In the genomic region with DNA sequence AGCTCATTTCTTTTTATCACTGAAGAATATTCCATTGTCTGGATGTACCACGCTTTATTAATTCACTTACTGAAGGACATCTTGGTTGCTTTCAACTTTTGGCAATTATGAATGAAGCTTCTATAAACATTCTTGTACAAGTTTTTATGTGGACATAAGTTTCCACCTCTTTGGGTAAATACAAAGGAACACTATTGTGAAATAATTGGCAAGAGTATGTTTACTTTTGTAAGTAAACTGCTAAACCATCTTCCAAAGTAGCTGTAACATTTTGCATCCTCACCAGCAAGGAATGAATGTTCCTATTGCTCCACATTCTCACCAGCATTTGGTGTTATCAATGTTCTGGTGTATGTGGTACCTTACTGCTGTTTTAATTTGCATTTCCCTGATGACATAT, we compare ENCODE assay signal across 26 cellular contexts. TPM values are rescaled to one million over a fixed set of nuclear protein-coding genes. Genes with fewer than 3 reads are reported as not detected.
DNase-seq lines count a peak whose midpoint lies in the region; ATAC-seq, FAIRE-seq and TF ChIP-seq lines count a peak whose summit lies in the region.
"Had no signal": no experiment of that assay in that cellular context is flagged by ENCODE, and none has a peak within 500 bp of the region (broad histone marks: within the 10 kb centered on the region; RNA-seq: fewer than 3 reads in every experiment).

No MANE protein-coding gene starts in this region.

- no peaks in the 10 kb centered on the region for H3K36me3 ChIP-seq in ACC112 (ENCODE audit: insufficient read depth, low read length)
- H3K36me3 ChIP-seq in bronchial epithelial cell (ENCODE audit: control insufficient read depth, insufficient read depth, low read length): no peaks in the 10 kb centered on the region
- H3K36me3 ChIP-seq in liver (ENCODE audit: control insufficient read depth in 4 of 4, insufficient read depth in 3 of 4, low read depth in 1 of 4, low read length in 3 of 4): no peaks in the 10 kb centered on the region
- H3K36me3 ChIP-seq in spleen: no peaks in the 10 kb centered on the region
- H3K36me3 ChIP-seq: BLaER1 had no signal

- no peak for TF ChIP-seq POLR2A in spleen (IDR thresholded peaks at IDR 0.05)

- WGBS in liver: 20% methylated on average over 1 of the region's 1 CpG
- WGBS in spleen, 5 donors: 83 to 93% (median 87%) methylated on average over 1 of the region's 1 CpG

- H2AFZ ChIP-seq in ACC112 (ENCODE audit: low read length, unreplicated experiment): peak overlapping the region; percentile 6

- peaks cover 9% of the 10 kb centered on the region for H3K4me1 ChIP-seq in ACC112 (ENCODE audit: control insufficient read depth, insufficient read depth, low read length, unreplicated experiment)
- H3K4me1 ChIP-seq in liver (ENCODE audit: control insufficient read depth in 4 of 4, insufficient read depth in 4 of 4, low read length in 3 of 4): peaks cover 0 to 6% (median 2%) of the 10 kb centered on the region in 4 donors
- no peaks in the 10 kb centered on the region for H3K4me1 ChIP-seq in spleen
- H3K4me1 ChIP-seq: A549, BLaER1 had no signal

- no peaks in the 10 kb centered on the region for H3K79me2 ChIP-seq in ACC112 (ENCODE audit: control insufficient read depth, insufficient read depth, low read length, unreplicated experiment)

- intact Hi-C loops in spleen (cut with DNase I; ENCODE audit: low total_unique reads): no loop called here

- no peak for TF ChIP-seq CTCF in bronchial epithelial cell (IDR thresholded peaks at IDR 0.05; ENCODE audit: insufficient read depth, low read length, severe bottlenecking)
- no peak for TF ChIP-seq CTCF in liver (IDR thresholded peaks at IDR 0.05; ENCODE audit: low read depth, low read length, missing input control)
- TF ChIP-seq CTCF in spleen (IDR thresholded peaks at IDR 0.05 in 8 of 11, conservative IDR thresholded peaks at IDR 0.05 in 3 of 11): no peak

- no peak for ATAC-seq in HG03442 (IDR thresholded peaks at IDR 0.05; ENCODE audit: unreplicated experiment)
- ATAC-seq: A549; CD8-positive, alpha-beta T cell had no signal

- H3K9ac ChIP-seq in liver (ENCODE audit: low read depth in 1 of 2, low read length in 2 of 2): no peak overlapping the region
- H3K9ac ChIP-seq: BLaER1, SK-N-SH had no signal

- no peak overlapping the region for H3K27ac ChIP-seq in ACC112 (ENCODE audit: low read depth, low read length)
- H3K27ac ChIP-seq in liver (ENCODE audit: low read depth in 1 of 2, low read length in 2 of 2): no peak overlapping the region
- H3K27ac ChIP-seq in spleen: no peak overlapping the region
- H3K27ac ChIP-seq: A549, BLaER1, HL-60 had no signal

- H3K9me3 ChIP-seq in liver (ENCODE audit: control insufficient read depth in 4 of 4, low read length in 3 of 4) (no peaks in the 10 kb centered on the region), spleen (no peaks in the 10 kb centered on the region)
- H3K9me3 ChIP-seq: A549, BLaER1, SK-N-SH had no signal

- peak in 1 of 2 donors; percentile 40 for TF ChIP-seq RAD21 in liver (IDR thresholded peaks at IDR 0.05)

- DNase-seq in M059J (ENCODE audit: low read depth) (peak; percentile 3), bronchial epithelial cell (ENCODE audit: low read depth) (peak; percentile 70), spleen (no peak)
- no peak for DNase-seq in stimulated activated CD4-positive, alpha-beta T cell treated with anti-CD3 and anti-CD28 coated beads, Interleukin-2, amount 100 ng/mL, for 24 hours
- DNase-seq in activated CD4-positive, alpha-beta T cell treated with anti-CD3 and anti-CD28 coated beads for 1 hour: no peak
- DNase-seq: Calu3; CD8-positive, alpha-beta T cell; HFFc6; Karpas-422; NCI-H1105 treated with DMSO at 0.1 percent for 48 hours; NCI-H1694; NCI-H82; OCI-M1; SHP77 treated with DMSO at 0.1 percent for 48 hours; SK-N-SH had no signal

- H3K27me3 ChIP-seq in ACC112 (ENCODE audit: insufficient read depth, low read length) (no peaks in the 10 kb centered on the region), bronchial epithelial cell (ENCODE audit: control insufficient read depth, insufficient read depth, low read length) (no peaks in the 10 kb centered on the region), liver (ENCODE audit: control insufficient read depth in 4 of 4, insufficient read depth in 4 of 4, low read length in 3 of 4) (no peaks in the 10 kb centered on the region), spleen (replicated peaks in 1 of 7) (no peaks in the 10 kb centered on the region)
- H3K27me3 ChIP-seq: BLaER1 had no signal

- no peak for FAIRE-seq in bronchial epithelial cell (lab: Jason Lieb, UNC)
- FAIRE-seq: A549, GM12892 had no signal

- no peak overlapping the region for H3K4me3 ChIP-seq in ACC112 (ENCODE audit: low read depth, low read length)
- H3K4me3 ChIP-seq in bronchial epithelial cell (ENCODE audit: low read depth, low read length): no peak overlapping the region
- H3K4me3 ChIP-seq in liver (ENCODE audit: low read depth in 1 of 3, low read length in 3 of 3): no peak overlapping the region
- no peak overlapping the region for H3K4me3 ChIP-seq in spleen
- H3K4me3 ChIP-seq: A549, BLaER1 had no signal

TF ChIP-seq in liver, 16 proteins besides CTCF, POLR2A, EP300 and RAD21:
- TF ChIP-seq, protein P1, sequence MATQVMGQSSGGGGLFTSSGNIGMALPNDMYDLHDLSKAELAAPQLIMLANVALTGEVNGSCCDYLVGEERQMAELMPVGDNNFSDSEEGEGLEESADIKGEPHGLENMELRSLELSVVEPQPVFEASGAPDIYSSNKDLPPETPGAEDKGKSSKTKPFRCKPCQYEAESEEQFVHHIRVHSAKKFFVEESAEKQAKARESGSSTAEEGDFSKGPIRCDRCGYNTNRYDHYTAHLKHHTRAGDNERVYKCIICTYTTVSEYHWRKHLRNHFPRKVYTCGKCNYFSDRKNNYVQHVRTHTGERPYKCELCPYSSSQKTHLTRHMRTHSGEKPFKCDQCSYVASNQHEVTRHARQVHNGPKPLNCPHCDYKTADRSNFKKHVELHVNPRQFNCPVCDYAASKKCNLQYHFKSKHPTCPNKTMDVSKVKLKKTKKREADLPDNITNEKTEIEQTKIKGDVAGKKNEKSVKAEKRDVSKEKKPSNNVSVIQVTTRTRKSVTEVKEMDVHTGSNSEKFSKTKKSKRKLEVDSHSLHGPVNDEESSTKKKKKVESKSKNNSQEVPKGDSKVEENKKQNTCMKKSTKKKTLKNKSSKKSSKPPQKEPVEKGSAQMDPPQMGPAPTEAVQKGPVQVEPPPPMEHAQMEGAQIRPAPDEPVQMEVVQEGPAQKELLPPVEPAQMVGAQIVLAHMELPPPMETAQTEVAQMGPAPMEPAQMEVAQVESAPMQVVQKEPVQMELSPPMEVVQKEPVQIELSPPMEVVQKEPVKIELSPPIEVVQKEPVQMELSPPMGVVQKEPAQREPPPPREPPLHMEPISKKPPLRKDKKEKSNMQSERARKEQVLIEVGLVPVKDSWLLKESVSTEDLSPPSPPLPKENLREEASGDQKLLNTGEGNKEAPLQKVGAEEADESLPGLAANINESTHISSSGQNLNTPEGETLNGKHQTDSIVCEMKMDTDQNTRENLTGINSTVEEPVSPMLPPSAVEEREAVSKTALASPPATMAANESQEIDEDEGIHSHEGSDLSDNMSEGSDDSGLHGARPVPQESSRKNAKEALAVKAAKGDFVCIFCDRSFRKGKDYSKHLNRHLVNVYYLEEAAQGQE (IDR thresholded peaks at IDR 0.05): peak; percentile 25
- peak in 1 of 2 donors; percentile 56 for TF ChIP-seq RXRA (IDR thresholded peaks at IDR 0.05)
- peak; percentile 14 for TF ChIP-seq YY1 (IDR thresholded peaks at IDR 0.05)
- TF ChIP-seq HNF4G (IDR thresholded peaks at IDR 0.05): no peak
- TF ChIP-seq TAF1 (conservative IDR thresholded peaks at IDR 0.05): no peak
- TF ChIP-seq SP1 (IDR thresholded peaks at IDR 0.05): peak; percentile 18
- TF ChIP-seq EGR1 (IDR thresholded peaks at IDR 0.05; ENCODE audit: low read depth in 2 of 2): no peak
- peak; percentile 91 for TF ChIP-seq FOXA2 (IDR thresholded peaks at IDR 0.05)
- peak; percentile 83 for TF ChIP-seq FOXA1 (IDR thresholded peaks at IDR 0.05)
- peak in 1 of 2 donors; percentile 14 for TF ChIP-seq JUND (IDR thresholded peaks at IDR 0.05)
- TF ChIP-seq, protein P2, sequence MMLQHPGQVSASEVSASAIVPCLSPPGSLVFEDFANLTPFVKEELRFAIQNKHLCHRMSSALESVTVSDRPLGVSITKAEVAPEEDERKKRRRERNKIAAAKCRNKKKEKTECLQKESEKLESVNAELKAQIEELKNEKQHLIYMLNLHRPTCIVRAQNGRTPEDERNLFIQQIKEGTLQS (IDR thresholded peaks at IDR 0.05): no peak
- TF ChIP-seq, protein P3, sequence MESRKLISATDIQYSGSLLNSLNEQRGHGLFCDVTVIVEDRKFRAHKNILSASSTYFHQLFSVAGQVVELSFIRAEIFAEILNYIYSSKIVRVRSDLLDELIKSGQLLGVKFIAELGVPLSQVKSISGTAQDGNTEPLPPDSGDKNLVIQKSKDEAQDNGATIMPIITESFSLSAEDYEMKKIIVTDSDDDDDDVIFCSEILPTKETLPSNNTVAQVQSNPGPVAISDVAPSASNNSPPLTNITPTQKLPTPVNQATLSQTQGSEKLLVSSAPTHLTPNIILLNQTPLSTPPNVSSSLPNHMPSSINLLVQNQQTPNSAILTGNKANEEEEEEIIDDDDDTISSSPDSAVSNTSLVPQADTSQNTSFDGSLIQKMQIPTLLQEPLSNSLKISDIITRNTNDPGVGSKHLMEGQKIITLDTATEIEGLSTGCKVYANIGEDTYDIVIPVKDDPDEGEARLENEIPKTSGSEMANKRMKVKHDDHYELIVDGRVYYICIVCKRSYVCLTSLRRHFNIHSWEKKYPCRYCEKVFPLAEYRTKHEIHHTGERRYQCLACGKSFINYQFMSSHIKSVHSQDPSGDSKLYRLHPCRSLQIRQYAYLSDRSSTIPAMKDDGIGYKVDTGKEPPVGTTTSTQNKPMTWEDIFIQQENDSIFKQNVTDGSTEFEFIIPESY (IDR thresholded peaks at IDR 0.05): peak; percentile 14
- peak; percentile 20 to 53 for TF ChIP-seq HNF4A (conservative IDR thresholded peaks at IDR 0.05)

RNA-seq across cellular contexts. Expression of gene VWC2L, which starts 15.8 kb away (rescaled TPM):
- 0.02 TPM in 1 of 2 replicates, not detected in the other for total RNA-seq in M059J (2014; rRNA removed; shearing (Covaris generic))
- total RNA-seq in bronchial epithelial cell (under 0.01 TPM in 1 of 2 replicates, not detected in the other), liver (not detected), spleen (not detected)
- polyA plus RNA-seq in liver (not detected), spleen (not detected)
- total RNA-seq: Calu3; CD8-positive, alpha-beta T cell; H4; HFFc6; HT1080; RPMI7951 had no signal
- polyA plus RNA-seq: A549, IgD-negative memory B cell, SK-N-SH had no signal

Comparison
In these comparisons a context has a peak if more than half of its experiments do, and no peak if none do; other contexts are left out.
1. DNase-seq: peak in M059J (single experiment) and bronchial epithelial cell (single experiment); none in stimulated activated CD4-positive, alpha-beta T cell treated with anti-CD3 and anti-CD28 coated beads, Interleukin-2, amount 100 ng/mL, for 24 hours (0 of 2), activated CD4-positive, alpha-beta T cell treated with anti-CD3 and anti-CD28 coated beads for 1 hour (single experiment) and spleen (single experiment).